14 cellular contexts compared by ENCODE assay signal in the genomic region with DNA sequence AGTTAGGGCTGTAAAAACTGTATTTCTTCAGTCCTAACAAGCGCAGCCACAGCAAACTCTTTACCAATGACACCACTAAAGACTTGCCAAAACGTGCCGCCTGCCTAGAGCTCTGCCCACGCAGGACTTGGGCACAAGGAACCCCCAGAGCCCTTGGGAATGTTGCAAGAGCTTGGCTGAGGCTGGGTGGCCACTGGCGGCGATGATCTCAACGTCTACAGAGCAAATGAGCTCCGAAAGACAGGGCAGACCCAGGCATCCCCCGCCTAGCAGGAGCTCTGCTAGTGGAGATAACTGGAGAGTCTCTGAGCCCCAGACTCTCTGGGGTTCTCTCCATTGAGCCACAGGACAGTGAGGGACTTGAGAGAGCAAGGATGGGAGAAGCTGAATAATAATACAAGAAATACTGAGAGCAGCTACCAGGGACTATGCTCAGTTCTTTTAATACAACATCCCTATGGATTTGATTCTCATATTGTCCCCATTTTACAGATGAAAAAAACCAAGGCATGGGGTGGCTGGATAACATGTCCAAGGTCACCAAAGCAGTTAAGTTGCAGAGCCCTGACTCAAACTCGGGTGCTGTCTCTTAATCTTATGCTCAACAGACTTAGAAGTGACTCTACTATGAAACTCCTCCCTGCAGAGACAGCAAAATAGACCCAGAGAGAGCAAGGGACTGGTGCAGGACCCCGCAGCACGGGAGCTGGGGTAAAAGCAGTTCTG. TPM values are rescaled to one million over a fixed set of nuclear protein-coding genes. Genes with fewer than 3 reads are reported as not detected.
A peak's percentile ranks its signal among the peaks of the same experiment; 100 is the strongest.
DNase-seq lines count a peak whose midpoint lies in the region; ATAC-seq and TF ChIP-seq lines count a peak whose summit lies in the region.
"Had no signal": no experiment of that assay in that cellular context is flagged by ENCODE, and none has a peak within 500 bp of the region (broad histone marks: within the 10 kb centered on the region; RNA-seq: fewer than 3 reads in every experiment).

No MANE protein-coding gene starts in this region.

- TF ChIP-seq CTCF in ascending aorta (IDR thresholded peaks at IDR 0.05) = no peak
- no peak for TF ChIP-seq CTCF in foreskin fibroblast (IDR thresholded peaks at IDR 0.05; ENCODE audit: low read depth, low read length)

- POLR2A ChIA-PET in naive thymus-derived CD4-positive, alpha-beta T cell (lab: Charles Lee) = no interaction called here
- POLR2A ChIA-PET in activated CD4-positive, alpha-beta memory T cell treated with anti-CD3 and anti-CD28 coated beads, Interleukin-2, amount 10 ng/mL, durations not matched to agents 7 days and 5 days (lab: Charles Lee) = no interaction called here

- H3K4me3 ChIP-seq in ascending aorta (no peak overlapping the region), foreskin fibroblast (ENCODE audit: low read depth in 1 of 2, low read length in 2 of 2) (no peak overlapping the region), subcutaneous abdominal adipose tissue (ENCODE audit: low read depth in 1 of 5, low read length in 5 of 5) (no peak overlapping the region)
- H3K4me3 ChIP-seq in naive thymus-derived CD4-positive, alpha-beta T cell (ENCODE audit: low read length) = no peak overlapping the region

- H3K27ac Mint-ChIP-seq in naive thymus-derived CD4-positive, alpha-beta T cell = peak overlapping the region in 1 of 9 donors; percentile 62
- H3K27ac Mint-ChIP-seq in activated CD4-positive, alpha-beta memory T cell treated with anti-CD3 and anti-CD28 coated beads, Interleukin-2, amount 10 ng/mL, durations not matched to agents 7 days and 5 days = no peak overlapping the region

- H3K9me3 ChIP-seq in ascending aorta = no peaks in the 10 kb centered on the region
- no peaks in the 10 kb centered on the region for H3K9me3 ChIP-seq in subcutaneous abdominal adipose tissue (ENCODE audit: control insufficient read depth in 5 of 5, low read length in 5 of 5)
- no peaks in the 10 kb centered on the region for H3K9me3 ChIP-seq in naive thymus-derived CD4-positive, alpha-beta T cell (ENCODE audit: control insufficient read depth in 2 of 3, low read length in 3 of 3)

- H3K4me1 ChIP-seq in ascending aorta (peaks cover 7 to 64% of the 10 kb centered on the region in 2 donors), subcutaneous abdominal adipose tissue (ENCODE audit: control insufficient read depth in 5 of 5, insufficient read depth in 5 of 5, low read length in 5 of 5) (peaks cover 14 to 82% (median 54%) of the 10 kb centered on the region in 5 donors)
- H3K4me1 ChIP-seq in naive thymus-derived CD4-positive, alpha-beta T cell (ENCODE audit: control insufficient read depth in 2 of 2, insufficient read depth in 2 of 2, low read length in 2 of 2) = no peaks in the 10 kb centered on the region

- H3K9me3 Mint-ChIP-seq in naive thymus-derived CD4-positive, alpha-beta T cell = no peaks in the 10 kb centered on the region
- no peaks in the 10 kb centered on the region for H3K9me3 Mint-ChIP-seq in activated CD4-positive, alpha-beta memory T cell treated with anti-CD3 and anti-CD28 coated beads, Interleukin-2, amount 10 ng/mL, durations not matched to agents 7 days and 5 days

- ATAC-seq in naive thymus-derived CD4-positive, alpha-beta T cell = no peak
- ATAC-seq in GM19035 (IDR thresholded peaks at IDR 0.05; ENCODE audit: unreplicated experiment) = no peak

- CTCF ChIA-PET in naive thymus-derived CD4-positive, alpha-beta T cell (lab: Charles Lee) = no interaction called here
- CTCF ChIA-PET in activated CD4-positive, alpha-beta memory T cell treated with anti-CD3 and anti-CD28 coated beads, Interleukin-2, amount 10 ng/mL, durations not matched to agents 7 days and 5 days (lab: Charles Lee) = no interaction called here

- no peaks in the 10 kb centered on the region for H3K36me3 Mint-ChIP-seq in naive thymus-derived CD4-positive, alpha-beta T cell
- no peaks in the 10 kb centered on the region for H3K36me3 Mint-ChIP-seq in activated CD4-positive, alpha-beta memory T cell treated with anti-CD3 and anti-CD28 coated beads, Interleukin-2, amount 10 ng/mL, durations not matched to agents 7 days and 5 days (ENCODE audit: low read depth)

- peaks cover 0 to 3% (median 0%) of the 10 kb centered on the region in 5 donors for H3K27me3 Mint-ChIP-seq in naive thymus-derived CD4-positive, alpha-beta T cell
- H3K27me3 Mint-ChIP-seq in activated CD4-positive, alpha-beta memory T cell treated with anti-CD3 and anti-CD28 coated beads, Interleukin-2, amount 10 ng/mL, durations not matched to agents 7 days and 5 days = no peaks in the 10 kb centered on the region

- intact Hi-C loops in ascending aorta (cut with DNase I) = no loop called here
- intact Hi-C loops in naive thymus-derived CD4-positive, alpha-beta T cell (cut with micrococcal nuclease) = no loop called here

- peak overlapping the region in 2 of 5 donors; percentile 30 to 31 for H3K9ac ChIP-seq in subcutaneous abdominal adipose tissue (ENCODE audit: low read length in 5 of 5)

- H3K4me3 Mint-ChIP-seq in naive thymus-derived CD4-positive, alpha-beta T cell = no peak overlapping the region
- no peak overlapping the region for H3K4me3 Mint-ChIP-seq in activated CD4-positive, alpha-beta memory T cell treated with anti-CD3 and anti-CD28 coated beads, Interleukin-2, amount 10 ng/mL, durations not matched to agents 7 days and 5 days

- H3K27me3 ChIP-seq in ascending aorta (no peaks in the 10 kb centered on the region), subcutaneous abdominal adipose tissue (ENCODE audit: control insufficient read depth in 5 of 5, insufficient read depth in 4 of 5, low read length in 5 of 5) (no peaks in the 10 kb centered on the region)
- H3K27me3 ChIP-seq in naive thymus-derived CD4-positive, alpha-beta T cell (ENCODE audit: control insufficient read depth in 2 of 2, insufficient read depth in 2 of 2, low read length in 2 of 2) = no peaks in the 10 kb centered on the region

- no peaks in the 10 kb centered on the region for H3K36me3 ChIP-seq in ascending aorta
- H3K36me3 ChIP-seq in subcutaneous abdominal adipose tissue (ENCODE audit: control insufficient read depth in 5 of 5, insufficient read depth in 5 of 5, low read length in 5 of 5) = no peaks in the 10 kb centered on the region
- H3K36me3 ChIP-seq in naive thymus-derived CD4-positive, alpha-beta T cell (ENCODE audit: control insufficient read depth in 2 of 3, insufficient read depth in 3 of 3, low read length in 3 of 3) = no peaks in the 10 kb centered on the region

- DNase-seq in HK-2 (ENCODE audit: unreplicated experiment) (peak; percentile 42), ascending aorta (ENCODE audit: low spot score in 2 of 2) (peak; percentile 48 to 92), foreskin fibroblast (peak; percentile 88 to 89), NCI-H1417 (lab: John Stamatoyannopoulos, UW) (no peak)
- DNase-seq in naive thymus-derived CD4-positive, alpha-beta T cell = no peak
- no peak for DNase-seq in activated CD4-positive, alpha-beta memory T cell treated with anti-CD3 and anti-CD28 coated beads, Interleukin-2, amount 10 ng/mL, durations not matched to agents 7 days and 5 days
- DNase-seq: activated CD8-positive, alpha-beta memory T cell treated with anti-CD3 and anti-CD28 coated beads, Interleukin-2, amount 50 U/mL, for 4 hours; central memory CD4-positive, alpha-beta T cell; DMS153; glutamatergic neuron; NCI-H1694; retina had no signal

- H3K4me1 Mint-ChIP-seq in naive thymus-derived CD4-positive, alpha-beta T cell = peaks cover 0 to 2% (median 0%) of the 10 kb centered on the region in 7 donors
- peaks cover 9% of the 10 kb centered on the region for H3K4me1 Mint-ChIP-seq in activated CD4-positive, alpha-beta memory T cell treated with anti-CD3 and anti-CD28 coated beads, Interleukin-2, amount 10 ng/mL, durations not matched to agents 7 days and 5 days

- H3K27ac ChIP-seq in ascending aorta (peak overlapping the region; percentile 54 to 58), subcutaneous abdominal adipose tissue (ENCODE audit: low read depth, low read length) (peak overlapping the region; percentile 76)
- H3K27ac ChIP-seq in naive thymus-derived CD4-positive, alpha-beta T cell (ENCODE audit: low read depth, low read length) = no peak overlapping the region

RNA-seq across cellular contexts. Expression of a gene that starts 32.5 kb away (rescaled TPM):
- total RNA-seq in ascending aorta = 77.8 TPM
- total RNA-seq in naive thymus-derived CD4-positive, alpha-beta T cell = 1 to 10 TPM in 2 of 5 experiments, under 1 TPM in 3; 0.29 to 2.0 (median 0.81) TPM
- under 1 TPM; 0.15 to 0.22 TPM for polyA plus RNA-seq in naive thymus-derived CD4-positive, alpha-beta T cell
- total RNA-seq in activated CD4-positive, alpha-beta memory T cell treated with anti-CD3 and anti-CD28 coated beads, Interleukin-2, amount 10 ng/mL, durations not matched to agents 7 days and 5 days = 1 to 10 TPM in 1 of 2 experiments, under 1 TPM in 1; 0.93 to 1.0 TPM

Comparison
In these comparisons a context has a peak if more than half of its experiments do, and no peak if none do; other contexts are left out.
1. DNase-seq: peak in HK-2 (single experiment), ascending aorta (2 of 2) and foreskin fibroblast (2 of 2); none in naive thymus-derived CD4-positive, alpha-beta T cell (0 of 9), NCI-H1417 (0 of 3) and activated CD4-positive, alpha-beta memory T cell treated with anti-CD3 and anti-CD28 coated beads, Interleukin-2, amount 10 ng/mL, durations not matched to agents 7 days and 5 days (single experiment).
2. RNA of a gene that starts 32.5 kb away (total RNA-seq): 77.8 TPM in ascending aorta (single experiment); 0.93 to 1.0 TPM in activated CD4-positive, alpha-beta memory T cell treated with anti-CD3 and anti-CD28 coated beads, Interleukin-2, amount 10 ng/mL, durations not matched to agents 7 days and 5 days and 0.29 to 2.0 TPM in naive thymus-derived CD4-positive, alpha-beta T cell; every median in the first group is over 10 times any median in the second.